In genomic region chr1:25166847-25167246, GRCh38 we compare ENCODE assay signal across 15 cellular contexts.
A peak's percentile ranks its signal among the peaks of the same experiment; 100 is the strongest.
DNase-seq lines count a peak whose midpoint lies in the region; ATAC-seq and TF ChIP-seq lines count a peak whose summit lies in the region.
"Had no signal": no experiment of that assay in that cellular context is flagged by ENCODE, and none has a peak within 500 bp of the region (broad histone marks: within the 10 kb centered on the region; RNA-seq: fewer than 3 reads in every experiment).

No MANE protein-coding gene starts in this region.

- DNase-seq in breast epithelium (ENCODE audit: low spot score in 2 of 2) (no peak), MCF 10A (ENCODE audit: unreplicated experiment) (no peak), SW480 (ENCODE audit: low spot score) (peak; percentile 43), dorsolateral prefrontal cortex (no peak), esophagus squamous epithelium (lab: John Stamatoyannopoulos, UW) (no peak), DMS53 treated with DMSO at 0.1 percent for 48 hours (lab: John Stamatoyannopoulos, UW; ENCODE audit: unreplicated experiment) (no peak)
- DNase-seq: AML-193; CD4-positive, alpha-beta T cell; DMS79 treated with DMSO at 0.1 percent for 48 hours; EL; HCEC 1CT; IMR-90 had no signal

- H3K4me3 Mint-ChIP-seq in MCF 10A (ENCODE audit: unreplicated experiment) = no peak overlapping the region
- H3K4me3 Mint-ChIP-seq: CD4-positive, alpha-beta T cell had no signal

- POLR2A ChIA-PET in MCF 10A (lab: Yijun Ruan, JAX) = no interaction called here

- TF ChIP-seq CTCF in breast epithelium (IDR thresholded peaks at IDR 0.05) (no peak), MCF 10A (IDR thresholded peaks at IDR 0.05; ENCODE audit: unreplicated experiment) (no peak), dorsolateral prefrontal cortex (IDR thresholded peaks at IDR 0.05 in 54 of 56, conservative IDR thresholded peaks at IDR 0.05 in 2 of 56; ENCODE audit: low read depth in 1 of 56, partially characterized antibody in 56 of 56) (no peak), esophagus squamous epithelium (IDR thresholded peaks at IDR 0.05) (no peak)

- H3K27ac Mint-ChIP-seq in MCF 10A (ENCODE audit: low read depth, unreplicated experiment) = no peak overlapping the region
- H3K27ac Mint-ChIP-seq: CD4-positive, alpha-beta T cell had no signal

- no peaks in the 10 kb centered on the region for H3K9me3 Mint-ChIP-seq in MCF 10A (ENCODE audit: unreplicated experiment)

- 79 to 83% methylated on average over 3 of the region's 4 CpGs for WGBS in esophagus squamous epithelium, 2 donors

- H3K36me3 ChIP-seq in breast epithelium = no peaks in the 10 kb centered on the region
- no peaks in the 10 kb centered on the region for H3K36me3 ChIP-seq in esophagus squamous epithelium

- H3K27ac ChIP-seq in breast epithelium = peak overlapping the region; percentile 43 to 61
- H3K27ac ChIP-seq in dorsolateral prefrontal cortex = peak overlapping the region in 40 of 59 donors; percentile 1 to 84 (median 54)
- H3K27ac ChIP-seq in temporal lobe (ENCODE audit: low read depth, low read length) = peak overlapping the region; percentile 60
- H3K27ac ChIP-seq in esophagus squamous epithelium = no peak overlapping the region
- H3K27ac ChIP-seq: 22Rv1 had no signal

- CTCF ChIA-PET in MCF 10A (lab: Yijun Ruan, JAX) = interaction anchor here (0.6 kb wide), 1 partner anchor 645 kb away, joined by 3 read pairs; no protein-coding TSS in a partner anchor

- H3K4me1 ChIP-seq in breast epithelium (no peaks in the 10 kb centered on the region), esophagus squamous epithelium (no peaks in the 10 kb centered on the region)

- H3K9me3 ChIP-seq in breast epithelium (no peaks in the 10 kb centered on the region), esophagus squamous epithelium (no peaks in the 10 kb centered on the region)

- H3K27me3 ChIP-seq in breast epithelium (no peaks in the 10 kb centered on the region), dorsolateral prefrontal cortex (no peaks in the 10 kb centered on the region), esophagus squamous epithelium (peaks cover 0 to 5% (median 0%) of the 10 kb centered on the region in 4 donors)

- H3K4me3 ChIP-seq in breast epithelium = no peak overlapping the region
- peak overlapping the region in 1 of 59 donors; percentile 2 for H3K4me3 ChIP-seq in dorsolateral prefrontal cortex
- no peak overlapping the region for H3K4me3 ChIP-seq in esophagus squamous epithelium

- H3K36me3 Mint-ChIP-seq in MCF 10A (ENCODE audit: insufficient read depth, unreplicated experiment) = no peaks in the 10 kb centered on the region

- intact Hi-C loops in breast epithelium (cut with DNase I; ENCODE audit: low total_unique reads) = no loop called here
- intact Hi-C loops in MCF 10A (cut with micrococcal nuclease) = no loop called here
- intact Hi-C loops in dorsolateral prefrontal cortex (cut with DNase I) = loop anchor here in 1 of 2 donors (1.0 kb wide), 1 partner anchor 31 kb away; no protein-coding TSS in a partner anchor
- intact Hi-C loops in esophagus squamous epithelium (cut with DNase I) = no loop called here

- peaks cover 10% of the 10 kb centered on the region for H3K27me3 Mint-ChIP-seq in MCF 10A (ENCODE audit: insufficient read depth, unreplicated experiment)
- H3K27me3 Mint-ChIP-seq: CD4-positive, alpha-beta T cell had no signal

- TF ChIP-seq POLR2A in breast epithelium (IDR thresholded peaks at IDR 0.05) (no peak), esophagus squamous epithelium (IDR thresholded peaks at IDR 0.05) (no peak)

- H3K4me1 Mint-ChIP-seq in MCF 10A (ENCODE audit: insufficient read depth, unreplicated experiment) = no peaks in the 10 kb centered on the region

- ATAC-seq in HG02973 (IDR thresholded peaks at IDR 0.05; ENCODE audit: unreplicated experiment) = no peak

- BruUV-seq in MCF 10A (replicated peaks; lab: Mats Ljungman, UMichigan) = no TSS peak

Comparison
In these comparisons a context has a peak if more than half of its experiments do, and no peak if none do; other contexts are left out.
1. H3K27ac ChIP-seq: peak in breast epithelium (2 of 2), dorsolateral prefrontal cortex (40 of 59) and temporal lobe (single experiment); none in esophagus squamous epithelium (0 of 4).